17 cellular contexts compared by ENCODE assay signal in the genomic region with DNA sequence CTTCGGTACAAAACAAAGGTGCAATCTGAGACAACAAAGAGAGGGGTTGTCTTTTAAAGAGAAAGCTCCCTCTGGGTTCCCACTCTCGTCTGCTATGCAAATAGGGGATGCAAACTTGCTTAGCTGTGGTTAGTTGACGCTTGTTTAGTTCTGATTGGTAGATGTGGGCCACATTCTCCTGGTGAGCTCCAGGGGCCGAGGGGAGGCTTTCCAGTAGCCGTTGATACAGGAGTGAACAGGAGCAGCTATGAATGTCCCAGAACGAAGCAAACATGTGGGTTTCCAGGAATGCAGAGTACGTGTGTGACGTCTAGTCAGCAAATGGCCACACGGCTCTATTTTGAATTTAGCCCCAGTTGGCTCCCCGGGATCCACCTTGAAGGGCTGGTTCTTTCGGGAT. TPM values are rescaled to one million over a fixed set of nuclear protein-coding genes. Genes with fewer than 3 reads are reported as not detected.
DNase-seq lines count a peak whose midpoint lies in the region; ATAC-seq and TF ChIP-seq lines count a peak whose summit lies in the region.
"Had no signal": no experiment of that assay in that cellular context is flagged by ENCODE, and none has a peak within 500 bp of the region (broad histone marks: within the 10 kb centered on the region; RNA-seq: fewer than 3 reads in every experiment).

No MANE protein-coding gene starts in this region.

- H3K4me2 ChIP-seq in hepatocyte = peak overlapping the region; percentile 59
- H3K4me2 ChIP-seq in MM.1S (ENCODE audit: low read depth, low read length) = no peak overlapping the region

- H2AFZ ChIP-seq in hepatocyte (peak overlapping the region; percentile 13), MM.1S (ENCODE audit: low read length) (no peak overlapping the region)
- H2AFZ ChIP-seq: GM23248 had no signal

- H3K9me2 ChIP-seq in hepatocyte (replicated peaks; ENCODE audit: insufficient read depth) (no peaks in the 10 kb centered on the region), MM.1S (replicated peaks; ENCODE audit: insufficient read depth, low read length) (no peaks in the 10 kb centered on the region)

- H3K4me3 ChIP-seq in HUES6 (ENCODE audit: low read depth, low read length) (no peak overlapping the region), SJCRH30 (peak overlapping the region; percentile 1; the same call in 1 of the 2 replicates), hepatocyte (no peak overlapping the region), MM.1S (ENCODE audit: low read length) (no peak overlapping the region)
- H3K4me3 ChIP-seq: GM23248, skin epidermis, thoracic aorta had no signal

- H3K79me2 ChIP-seq in hepatocyte (no peaks in the 10 kb centered on the region), MM.1S (ENCODE audit: low read length) (no peaks in the 10 kb centered on the region)

- DNase-seq in SJCRH30 (peak; percentile 74 to 84), hepatocyte (ENCODE audit: low spot score) (no peak), posterior vena cava (ENCODE audit: low spot score) (peak; percentile 40), HCEC 1CT (no peak), NCI-H2171 (lab: John Stamatoyannopoulos, UW) (no peak), MM.1S (no peak)
- DNase-seq: activated CD8-positive, alpha-beta T cell treated with anti-CD3 and anti-CD28 coated beads for 36 hours; activated naive CD4-positive, alpha-beta T cell treated with anti-CD3 and anti-CD28 coated beads, Interleukin-2, amount 10 ng/mL, durations not matched to agents 7 days and 5 days; GM23248; NCI-H187 had no signal

- H3K27ac ChIP-seq in HUES6 (ENCODE audit: low read depth, low read length) (peak overlapping the region; percentile 79), SJCRH30 (peak overlapping the region; percentile 27; the same call in 1 of the 2 replicates), hepatocyte (no peak overlapping the region), MM.1S (ENCODE audit: low read length) (no peak overlapping the region)
- H3K27ac ChIP-seq: GM23248, skin epidermis, thoracic aorta had no signal

- 12% methylated on average over 11 of the region's 11 CpGs for WGBS in hepatocyte (ENCODE audit: low lambda C conversion rate, missing lambda C conversion rate)

- TF ChIP-seq CTCF in hepatocyte (IDR thresholded peaks at IDR 0.05; ENCODE audit: poor library complexity) = no peak
- TF ChIP-seq CTCF in MM.1S (IDR thresholded peaks at IDR 0.05; ENCODE audit: low read length) = no peak

- no peak for ATAC-seq in HG03378 (IDR thresholded peaks at IDR 0.05; ENCODE audit: unreplicated experiment)
- ATAC-seq: activated CD8-positive, alpha-beta T cell treated with anti-CD3 and anti-CD28 coated beads for 36 hours; CD8-positive, alpha-beta T cell; left colon had no signal

- H3K4me1 ChIP-seq in HUES6 (ENCODE audit: control insufficient read depth, insufficient read depth, low read length) (peaks cover 17% of the 10 kb centered on the region), SJCRH30 (peaks cover 8% of the 10 kb centered on the region), hepatocyte (ENCODE audit: insufficient read depth) (peaks cover 16% of the 10 kb centered on the region), MM.1S (ENCODE audit: low read length) (no peaks in the 10 kb centered on the region)

- H3K36me3 ChIP-seq in HUES6 (ENCODE audit: control insufficient read depth, insufficient read depth, low read length) (no peaks in the 10 kb centered on the region), SJCRH30 (no peaks in the 10 kb centered on the region), hepatocyte (replicated peaks; ENCODE audit: insufficient read depth, low read depth) (no peaks in the 10 kb centered on the region), MM.1S (replicated peaks; ENCODE audit: insufficient read depth, low read length) (no peaks in the 10 kb centered on the region)
- H3K36me3 ChIP-seq: thoracic aorta had no signal

- H4K20me1 ChIP-seq in hepatocyte (ENCODE audit: insufficient read depth, poor library complexity, severe bottlenecking) = no peaks in the 10 kb centered on the region
- no peaks in the 10 kb centered on the region for H4K20me1 ChIP-seq in MM.1S (ENCODE audit: insufficient read depth, low read length)

- H3K27me3 ChIP-seq in HUES6 (ENCODE audit: control insufficient read depth, insufficient read depth, low read length) = no peaks in the 10 kb centered on the region
- H3K27me3 ChIP-seq in SJCRH30 = no peaks in the 10 kb centered on the region
- H3K27me3 ChIP-seq in hepatocyte = no peaks in the 10 kb centered on the region
- H3K27me3 ChIP-seq in MM.1S (replicated peaks; ENCODE audit: insufficient read depth, low read length) = peaks cover 89% of the 10 kb centered on the region

- no peaks in the 10 kb centered on the region for H3F3A ChIP-seq in MM.1S (ENCODE audit: insufficient read depth, low read length)

- intact Hi-C loops in posterior vena cava (cut with DNase I) = no loop called here

- H3K9ac ChIP-seq in HUES6 (ENCODE audit: low read length) (no peak overlapping the region), MM.1S (ENCODE audit: low read length) (no peak overlapping the region)
- H3K9ac ChIP-seq: GM23248 had no signal

- H3K9me3 ChIP-seq in HUES6 (ENCODE audit: control insufficient read depth, insufficient read depth, low read depth, low read length) = peaks cover 14% of the 10 kb centered on the region
- H3K9me3 ChIP-seq in SJCRH30 (replicated peaks) = no peaks in the 10 kb centered on the region
- no peaks in the 10 kb centered on the region for H3K9me3 ChIP-seq in hepatocyte (ENCODE audit: low read depth)
- H3K9me3 ChIP-seq in MM.1S (replicated peaks; ENCODE audit: insufficient read depth, low read length) = no peaks in the 10 kb centered on the region
- H3K9me3 ChIP-seq: thoracic aorta had no signal

RNA-seq across cellular contexts. Expression of a gene that starts 14.7 kb away (rescaled TPM):
- not detected in 2 replicates for total RNA-seq in SJCRH30 (2014; rRNA removed; shearing (Covaris generic))
- total RNA-seq in hepatocyte (15.5 and 23.9 TPM in 2 replicates), posterior vena cava (not detected)
- 28.1 and 58.7 TPM in 2 replicates for polyA plus RNA-seq in hepatocyte
- total RNA-seq: activated CD8-positive, alpha-beta T cell treated with anti-CD3 and anti-CD28 coated beads for 36 hours; CD8-positive, alpha-beta T cell; GM23248; neural crest cell had no signal
- polyA plus RNA-seq: GM23248 had no signal

RNA-seq across cellular contexts. Expression of a gene that starts 20.9 kb away (rescaled TPM):
- total RNA-seq in SJCRH30 (2014; rRNA removed; shearing (Covaris generic)) = 48.5 and 52.7 TPM in 2 replicates
- 84.4 and 92.0 TPM in 2 replicates for total RNA-seq in hepatocyte
- 589 and 696 TPM in 2 replicates for polyA plus RNA-seq in hepatocyte
- 10 to 100 TPM; 21.1 to 24.4 TPM for total RNA-seq in posterior vena cava
- total RNA-seq: activated CD8-positive, alpha-beta T cell treated with anti-CD3 and anti-CD28 coated beads for 36 hours; CD8-positive, alpha-beta T cell; GM23248; neural crest cell had no signal
- polyA plus RNA-seq: GM23248 had no signal

RNA-seq across cellular contexts. Expression of a gene that starts 30.3 kb away (rescaled TPM):
- total RNA-seq in SJCRH30 (2014; rRNA removed; shearing (Covaris generic)) = not detected in 2 replicates
- total RNA-seq in hepatocyte = 57.4 and 84.2 TPM in 2 replicates
- 140 and 221 TPM in 2 replicates for polyA plus RNA-seq in hepatocyte
- total RNA-seq in posterior vena cava = not detected
- total RNA-seq: CD8-positive, alpha-beta T cell; GM23248; neural crest cell had no signal
- polyA plus RNA-seq: GM23248 had no signal

RNA-seq across cellular contexts. Expression of a gene that starts 59.8 kb away (rescaled TPM):
- not detected in 2 replicates for total RNA-seq in SJCRH30 (2014; rRNA removed; shearing (Covaris generic))
- total RNA-seq in hepatocyte (1.4 and 1.7 TPM in 2 replicates), posterior vena cava (not detected)
- polyA plus RNA-seq in hepatocyte = 1.4 and 1.5 TPM in 2 replicates
- total RNA-seq: GM23248, neural crest cell, thoracic aorta had no signal
- polyA plus RNA-seq: GM23248 had no signal

Comparison
In these comparisons a context has a peak if more than half of its experiments do, and no peak if none do; other contexts are left out.
1. H3K27ac ChIP-seq: peak in HUES6 (single experiment) and SJCRH30 (single experiment); none in hepatocyte (single experiment) and MM.1S (single experiment).
2. DNase-seq: peak in SJCRH30 (2 of 2) and posterior vena cava (single experiment); none in hepatocyte (single experiment), HCEC 1CT (single experiment), NCI-H2171 (single experiment) and MM.1S (single experiment).
3. RNA of a gene that starts 14.7 kb away (total RNA-seq): 15.5 to 23.9 TPM in hepatocyte; not detected in SJCRH30 and not detected in posterior vena cava; every median in the first group is over 10 times any median in the second.
4. RNA of a gene that starts 30.3 kb away (total RNA-seq): 57.4 to 84.2 TPM in hepatocyte; not detected in SJCRH30 and not detected in posterior vena cava; every median in the first group is over 10 times any median in the second.